ENCODE assay signal across 8 cellular contexts in the genomic region with DNA sequence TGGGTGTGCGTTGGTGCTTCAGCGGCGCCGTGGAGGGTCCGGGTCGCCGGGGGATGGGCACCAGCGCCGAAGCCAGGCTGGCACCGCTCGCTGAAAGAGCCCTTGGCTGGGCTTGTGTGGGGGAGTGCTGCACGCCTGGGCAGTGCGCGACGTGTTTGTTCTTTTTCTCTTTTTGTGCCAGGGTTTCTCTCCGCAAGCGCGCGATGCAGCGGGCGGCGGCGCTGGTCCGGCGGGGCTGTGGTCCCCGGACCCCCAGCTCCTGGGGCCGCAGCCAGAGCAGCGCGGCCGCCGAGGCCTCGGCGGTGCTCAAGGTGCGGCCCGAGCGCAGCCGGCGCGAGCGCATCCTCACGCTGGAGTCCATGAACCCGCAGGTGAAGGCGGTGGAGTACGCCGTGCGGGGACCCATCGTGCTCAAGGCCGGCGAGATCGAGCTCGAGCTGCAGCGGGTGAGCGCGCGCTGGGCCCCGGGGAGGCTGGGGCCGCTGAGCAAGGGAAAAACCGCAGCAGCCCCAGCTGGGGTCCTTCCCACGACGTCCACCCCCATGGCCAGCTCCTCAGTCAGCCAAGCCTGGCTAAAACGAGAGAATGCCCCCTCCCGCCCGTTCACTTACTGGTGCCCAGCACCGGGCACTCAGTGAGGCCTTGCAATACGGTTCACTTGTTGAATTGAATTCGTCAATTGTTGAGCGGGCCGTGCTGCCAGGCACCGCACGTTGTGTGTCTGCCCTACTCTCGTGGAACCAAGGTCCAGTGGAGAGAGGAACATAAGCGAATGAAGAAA. TPM values are rescaled to one million over a fixed set of nuclear protein-coding genes. Genes with fewer than 3 reads are reported as not detected.
DNase-seq lines count a peak whose midpoint lies in the region; ATAC-seq, FAIRE-seq and TF ChIP-seq lines count a peak whose summit lies in the region.

No MANE protein-coding gene starts in this region.

- DNase-seq in SJSA1 (ENCODE audit: low read depth in 1 of 2, low spot score in 2 of 2) (no peak), lung (ENCODE audit: low spot score) (no peak), substantia nigra (lab: John Stamatoyannopoulos, UW) (peak in 40 of 49 donors; percentile 19 to 73 (median 45)), NCI-H524 treated with DMSO at 0.1 percent for 48 hours (lab: John Stamatoyannopoulos, UW) (no peak), HTR-8/SVneo (ENCODE audit: insufficient read length, low spot score) (no peak)

- H3K36me3 ChIP-seq in SJSA1 (peaks cover 4% of the 10 kb centered on the region), lung (ENCODE audit: control insufficient read depth in 2 of 2, insufficient read depth in 2 of 2, low read length in 2 of 2) (peaks cover 0 to 3% of the 10 kb centered on the region in 2 donors)

- no peak overlapping the region for H3K27ac ChIP-seq in SJSA1
- peak overlapping the region; percentile 81 for H3K27ac ChIP-seq in cingulate gyrus (ENCODE audit: low read depth, low read length)
- no peak overlapping the region for H3K27ac ChIP-seq in lung (ENCODE audit: low read depth in 1 of 2, low read length in 1 of 2)
- peak overlapping the region; percentile 88 for H3K27ac ChIP-seq in substantia nigra (ENCODE audit: low read depth, low read length, poor library complexity, severe bottlenecking)

- TF ChIP-seq POLR2A in GM18505 (IDR thresholded peaks at IDR 0.05; ENCODE audit: borderline replicate concordance, extremely low read depth, insufficient read depth, insufficient read length): no peak

- 3 to 4% methylated on average over 71 to 72 of the region's 72 CpGs for WGBS in lung, 2 donors

- TF ChIP-seq CTCF in lung (IDR thresholded peaks at IDR 0.05; ENCODE audit: control extremely low read depth, extremely low read depth): no peak

- H3K9me3 ChIP-seq in SJSA1 (replicated peaks) (no peaks in the 10 kb centered on the region), lung (ENCODE audit: control insufficient read depth in 2 of 2, insufficient read depth in 1 of 2, low read length in 1 of 2) (no peaks in the 10 kb centered on the region)

- H3K4me1 ChIP-seq in SJSA1 (replicated peaks) (peaks cover 12% of the 10 kb centered on the region), lung (ENCODE audit: control insufficient read depth in 2 of 2, insufficient read depth in 2 of 2, low read length in 2 of 2) (peaks cover 0 to 4% of the 10 kb centered on the region in 2 donors)

- H3K4me3 ChIP-seq in SJSA1: peak overlapping the region; percentile 92
- H3K4me3 ChIP-seq in lung: peak overlapping the region; percentile 88

- ATAC-seq in GM18505 (IDR thresholded peaks at IDR 0.05; ENCODE audit: unreplicated experiment): peak; percentile 6
- ATAC-seq in HG02678 (IDR thresholded peaks at IDR 0.05; ENCODE audit: unreplicated experiment): peak; percentile 14
- ATAC-seq in lung (ENCODE audit: insufficient read depth, low FRiP score): peak; percentile 2

- H3K27me3 ChIP-seq in SJSA1 (replicated peaks) (peaks cover 4% of the 10 kb centered on the region; the same call in 1 of the 2 replicates), lung (ENCODE audit: control insufficient read depth, insufficient read depth) (no peaks in the 10 kb centered on the region)

- no peak for FAIRE-seq in HTR-8/SVneo (lab: Jason Lieb, UNC)

RNA-seq across cellular contexts. Expression of a gene that starts 0.5 kb away (rescaled TPM):
- 14.8 and 15.7 TPM in 2 replicates for total RNA-seq in SJSA1 (2014; rRNA removed; shearing (Covaris generic))
- total RNA-seq in lung: 10 to 100 TPM in 1 of 2 donors, 1 to 10 TPM in 1; 8.3 to 13.3 TPM
- polyA plus RNA-seq in lung: 1 to 10 TPM; 4.3 to 4.7 TPM

RNA-seq across cellular contexts. Expression of a gene that starts 53.7 kb away (rescaled TPM):
- 33.9 and 37.2 TPM in 2 replicates for total RNA-seq in SJSA1 (2014; rRNA removed; shearing (Covaris generic))
- 10 to 100 TPM in 1 of 2 donors, 1 to 10 TPM in 1; 5.1 to 17.2 TPM for total RNA-seq in lung
- 1 to 10 TPM; 2.8 to 4.8 TPM for polyA plus RNA-seq in lung

Comparison
In these comparisons a context has a peak if more than half of its experiments do, and no peak if none do; other contexts are left out.
1. DNase-seq: peak in substantia nigra (40 of 49); none in SJSA1 (0 of 2), lung (single experiment), NCI-H524 treated with DMSO at 0.1 percent for 48 hours (single experiment) and HTR-8/SVneo (single experiment).
2. H3K27ac ChIP-seq: peak in cingulate gyrus (single experiment) and substantia nigra (single experiment); none in SJSA1 (single experiment) and lung (0 of 2).
3. Peak in every context shown above with its lines, with median percentiles within 50 percentile points of each other: ATAC-seq.